ENCODE assay signal across 17 cellular contexts in genomic region chr9:89380437-89381307, GRCh38.
A peak's percentile ranks its signal among the peaks of the same experiment; 100 is the strongest.
DNase-seq lines count a peak whose midpoint lies in the region; ATAC-seq, FAIRE-seq and TF ChIP-seq lines count a peak whose summit lies in the region.
"Had no signal": no experiment of that assay in that cellular context is flagged by ENCODE, and none has a peak within 500 bp of the region (broad histone marks: within the 10 kb centered on the region; RNA-seq: fewer than 3 reads in every experiment).

No MANE protein-coding gene starts in this region.

- no peak overlapping the region for H3K27ac Mint-ChIP-seq in astrocyte (ENCODE audit: unreplicated experiment)
- peak overlapping the region in 2 of 3 experiments; percentile 40 to 51 for H3K27ac Mint-ChIP-seq in nephron

- no peaks in the 10 kb centered on the region for H3K79me1 ChIP-seq in IMR-90 (ENCODE audit: low read depth in 1 of 2, low read length in 2 of 2)

- no peaks in the 10 kb centered on the region for H3K9me3 ChIP-seq in IMR-90 (ENCODE audit: control insufficient read depth, insufficient read depth, low read length)
- H3K9me3 ChIP-seq in astrocyte (ENCODE audit: insufficient read depth, low read depth, low read length), result no peaks in the 10 kb centered on the region
- H3K9me3 ChIP-seq: esophagus squamous epithelium had no signal

- H3K27me3 Mint-ChIP-seq in astrocyte (ENCODE audit: low read depth, unreplicated experiment), result peaks cover 4% of the 10 kb centered on the region
- H3K27me3 Mint-ChIP-seq in nephron (ENCODE audit: low read depth), result no peaks in the 10 kb centered on the region

- H2AFZ ChIP-seq in IMR-90 (replicated peaks; ENCODE audit: low read length, poor library complexity) (no peak overlapping the region), astrocyte (ENCODE audit: low read depth, low read length) (no peak overlapping the region)
- H2AFZ ChIP-seq: hepatocyte had no signal

- no peak overlapping the region for H3K14ac ChIP-seq in IMR-90 (replicated peaks; ENCODE audit: low read depth, low read length)

- H2BK20ac ChIP-seq in IMR-90 (ENCODE audit: low read depth, low read length), result no peak overlapping the region

- TF ChIP-seq POLR2A in IMR-90 (IDR thresholded peaks at IDR 0.05; ENCODE audit: low read depth, low read length), result no peak

- peak; percentile 12 for DNase-seq in NCI-H2227 treated with DMSO at 0.1 percent for 48 hours (lab: John Stamatoyannopoulos, UW)
- no peak for DNase-seq in NCI-H2227 (lab: John Stamatoyannopoulos, UW; ENCODE audit: unreplicated experiment)
- no peak for DNase-seq in IMR-90
- DNase-seq in astrocyte (ENCODE audit: low read depth), result peak; percentile 7
- DNase-seq in H4 (ENCODE audit: low spot score), result no peak
- no peak for DNase-seq in AG08395 (ENCODE audit: low spot score)
- DNase-seq in NK-92 (lab: John Stamatoyannopoulos, UW; ENCODE audit: unreplicated experiment), result no peak
- DNase-seq: 8988T; esophagus squamous epithelium; NCI-H2029; NCI-H748 treated with DMSO at 0.1 percent for 48 hours; stimulated activated CD4-positive, alpha-beta T cell treated with anti-CD3 and anti-CD28 coated beads, Interleukin-4, amount 100 ng/mL, for 4 hours had no signal

- POLR2A ChIA-PET in IMR-90 (lab: Charles Lee; ENCODE audit: unreplicated experiment), result no interaction called here

- no peaks in the 10 kb centered on the region for H3K79me2 ChIP-seq in astrocyte (ENCODE audit: insufficient read depth, low read length)
- H3K79me2 ChIP-seq: hepatocyte had no signal

- H3K4me3 Mint-ChIP-seq in astrocyte (ENCODE audit: unreplicated experiment) (no peak overlapping the region), nephron (no peak overlapping the region)

- H3K4me3 ChIP-seq in IMR-90 (ENCODE audit: insufficient read depth, low read depth, low read length) (no peak overlapping the region), astrocyte (ENCODE audit: insufficient read depth, low read depth, low read length) (no peak overlapping the region)
- H3K4me3 ChIP-seq: coronary artery, esophagus squamous epithelium, hepatocyte had no signal

- H2BK120ac ChIP-seq in IMR-90 (ENCODE audit: low read depth, low read length), result peak overlapping the region; percentile 35; the same call in 1 of the 2 replicates

- BruUV-seq in IMR-90 (replicated peaks; lab: Mats Ljungman, UMichigan), result no TSS peak

- peaks cover 21% of the 10 kb centered on the region for H3K36me3 ChIP-seq in IMR-90 (ENCODE audit: control insufficient read depth, insufficient read depth, low read length)
- no peaks in the 10 kb centered on the region for H3K36me3 ChIP-seq in astrocyte (ENCODE audit: insufficient read depth, low read length)

- H4K91ac ChIP-seq in IMR-90 (ENCODE audit: insufficient read depth, low read depth, low read length), result no peak overlapping the region

- peaks cover 14% of the 10 kb centered on the region for H3K4me1 ChIP-seq in IMR-90 (ENCODE audit: control insufficient read depth, insufficient read depth, low read length)
- H3K4me1 ChIP-seq in astrocyte (ENCODE audit: insufficient read depth, low read length), result no peaks in the 10 kb centered on the region

- H2BK5ac ChIP-seq in IMR-90 (ENCODE audit: low read depth, low read length, poor library complexity, severe bottlenecking), result no peak overlapping the region

- no peak for ATAC-seq in IMR-90 (ENCODE audit: low read depth)

- peak overlapping the region; percentile 62; the same call in 1 of the 2 replicates for H2AK5ac ChIP-seq in IMR-90 (ENCODE audit: low read depth, low read length)

- H3K56ac ChIP-seq in IMR-90 (ENCODE audit: extremely low read depth, insufficient read depth, low read length), result no peak overlapping the region

- no peak overlapping the region for H3K18ac ChIP-seq in IMR-90 (ENCODE audit: low read depth, low read length)

- H2AK9ac ChIP-seq in IMR-90 (replicated peaks; ENCODE audit: low read depth, low read length, poor library complexity), result no peak overlapping the region

- intact Hi-C loops in IMR-90 (cut with micrococcal nuclease), result no loop called here

- WGBS in IMR-90 (ENCODE audit: extremely low coverage in 2 of 2, insufficient read length in 1 of 2), 2 experiments, result 88% methylated on average over 4 of the region's 26 CpGs; no CpG with 5 or more reads in 1 of the 2 experiments

- TF ChIP-seq RAD21 in IMR-90 (IDR thresholded peaks at IDR 0.05; ENCODE audit: low read length), result no peak

- H3K36me3 Mint-ChIP-seq in astrocyte (ENCODE audit: low read depth, unreplicated experiment) (peaks cover 16% of the 10 kb centered on the region), nephron (ENCODE audit: low read depth) (peaks cover 56% of the 10 kb centered on the region)

- TF ChIP-seq CTCF in IMR-90 (conservative IDR thresholded peaks at IDR 0.05; ENCODE audit: low read depth, low read length) (no peak), astrocyte (IDR thresholded peaks at IDR 0.05; ENCODE audit: insufficient read depth, low read depth, low read length) (no peak), nephron (IDR thresholded peaks at IDR 0.05; ENCODE audit: unreplicated experiment in 3 of 3) (no peak)

- no peak overlapping the region for H4K5ac ChIP-seq in IMR-90 (ENCODE audit: low read depth, low read length)

- no peak overlapping the region for H2BK15ac ChIP-seq in IMR-90 (ENCODE audit: low read depth, low read length)

- no peak overlapping the region for H3K23ac ChIP-seq in IMR-90 (ENCODE audit: low read depth, low read length)

- H3K9ac ChIP-seq in IMR-90 (ENCODE audit: low read depth, low read length) (no peak overlapping the region), astrocyte (ENCODE audit: low read length) (no peak overlapping the region)

- CTCF ChIA-PET in IMR-90 (lab: Yijun Ruan, JAX), result no interaction called here

- peak overlapping the region; percentile 37; the same call in 1 of the 2 replicates for H3K4ac ChIP-seq in IMR-90 (ENCODE audit: low read depth, low read length)

- H3K4me2 ChIP-seq in IMR-90 (ENCODE audit: low read depth, low read length), result no peak overlapping the region
- no peak overlapping the region for H3K4me2 ChIP-seq in astrocyte (ENCODE audit: low read length)
- H3K4me2 ChIP-seq: hepatocyte had no signal

- H3K4me1 Mint-ChIP-seq in astrocyte (ENCODE audit: low read depth, unreplicated experiment) (peaks cover 4% of the 10 kb centered on the region), nephron (no peaks in the 10 kb centered on the region)

- H3K9me3 Mint-ChIP-seq in astrocyte (ENCODE audit: unreplicated experiment) (no peaks in the 10 kb centered on the region), nephron (no peaks in the 10 kb centered on the region)

- H3K27ac ChIP-seq in IMR-90 (ENCODE audit: insufficient read depth, low read length) (no peak overlapping the region), astrocyte (ENCODE audit: low read depth, low read length) (no peak overlapping the region)
- H3K27ac ChIP-seq: coronary artery, esophagus squamous epithelium, hepatocyte had no signal

- dilution Hi-C loops in IMR-90 (cut with HindIII; ENCODE audit: low sequenced_read_pairs, unreplicated experiment), result no loop called here

- no peaks in the 10 kb centered on the region for H4K20me1 ChIP-seq in IMR-90 (ENCODE audit: insufficient read depth, low read length)
- no peaks in the 10 kb centered on the region for H4K20me1 ChIP-seq in astrocyte (ENCODE audit: insufficient read depth, low read length)

- in situ Hi-C loops in IMR-90 (cut with MboI; ENCODE audit: low sequenced_read_pairs), result no loop called here

- H3K27me3 ChIP-seq in IMR-90 (ENCODE audit: control insufficient read depth, insufficient read depth, low read length) (no peaks in the 10 kb centered on the region), astrocyte (ENCODE audit: insufficient read depth, low read length) (no peaks in the 10 kb centered on the region)
- H3K27me3 ChIP-seq: esophagus squamous epithelium, hepatocyte had no signal

- no peaks in the 10 kb centered on the region for H3K9me1 ChIP-seq in IMR-90 (ENCODE audit: insufficient read depth, low read length)

- H4K8ac ChIP-seq in IMR-90 (ENCODE audit: low read depth in 2 of 2, low read length in 2 of 2), result no peak overlapping the region

- FAIRE-seq in astrocyte (lab: Jason Lieb, UNC), result no peak
- FAIRE-seq: D721Med, H54 had no signal

TF ChIP-seq in IMR-90, 13 proteins besides CTCF, POLR2A, EP300 and RAD21:
- no peak for TF ChIP-seq ELK1 (IDR thresholded peaks at IDR 0.05; ENCODE audit: borderline replicate concordance, low read depth, low read length)
- no peak for TF ChIP-seq CEBPB (IDR thresholded peaks at IDR 0.05; ENCODE audit: low read depth, low read length)
- no peak for TF ChIP-seq MAZ (IDR thresholded peaks at IDR 0.05; ENCODE audit: borderline replicate concordance, low read depth, low read length)
- no peak for TF ChIP-seq RFX5 (IDR thresholded peaks at IDR 0.05; ENCODE audit: low read depth, low read length)

Comparison
In these comparisons a context has a peak if more than half of its experiments do, and no peak if none do; other contexts are left out.
1. DNase-seq: peak in NCI-H2227 treated with DMSO at 0.1 percent for 48 hours (single experiment) and astrocyte (single experiment); none in NCI-H2227 (single experiment), IMR-90 (single experiment), H4 (single experiment), AG08395 (single experiment) and NK-92 (single experiment).